In the genomic region with DNA sequence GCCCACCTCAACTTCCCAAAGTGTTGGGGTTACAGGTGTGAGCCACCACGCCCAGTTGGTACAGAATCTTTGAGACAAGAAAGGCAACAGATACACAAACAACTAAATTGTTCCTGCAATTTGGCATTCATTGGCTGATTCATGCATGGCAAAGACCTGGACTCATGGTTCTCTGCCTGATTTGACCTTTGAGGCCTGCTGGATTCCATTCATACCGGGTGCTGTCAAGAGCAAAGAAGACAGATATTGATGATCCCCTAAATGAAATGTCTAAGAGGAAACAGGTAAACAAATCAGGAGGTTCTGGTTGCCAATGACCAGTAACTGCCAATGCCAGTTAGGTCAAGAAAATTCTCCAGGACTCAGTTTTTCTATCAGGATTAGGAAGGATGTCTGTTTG, we compare ENCODE assay signal across 35 cellular contexts.
"Had no signal": no experiment of that assay in that cellular context is flagged by ENCODE, and none has a peak within 500 bp of the region (broad histone marks: within the 10 kb centered on the region; RNA-seq: fewer than 3 reads in every experiment).

No MANE protein-coding gene starts in this region.

- H3K36me3 ChIP-seq: brain microvascular endothelial cell, breast epithelium had no signal

- ATAC-seq: activated CD8-positive, alpha-beta T cell treated with anti-CD3 and anti-CD28 coated beads for 36 hours; activated naive CD4-positive, alpha-beta T cell treated with anti-CD3 and anti-CD28 coated beads, Interleukin-2, amount 50 U/mL, for 72 hours; activated T-cell treated with anti-CD3 and anti-CD28 coated beads, Interleukin-2, amount 50 U/mL, for 4 hours; activated T-cell treated with anti-CD3 and anti-CD28 coated beads, Interleukin-2, amount 50 U/mL, for 72 hours; activated T-helper 17 cell treated with anti-CD3 and anti-CD28 coated beads, Interleukin-2, amount 50 U/mL, for 72 hours; body of pancreas had no signal

- H3K9me3 ChIP-seq: adrenal gland, body of pancreas, breast epithelium had no signal

- H3K27ac ChIP-seq: adrenal gland, body of pancreas, brain microvascular endothelial cell, breast epithelium, VCaP had no signal

- DNase-seq: activated B cell treated with CpG ODN at 0.5 μM for 24 hours; activated CD4-positive, alpha-beta memory T cell treated with anti-CD3 and anti-CD28 coated beads for 36 hours; activated CD4-positive, alpha-beta T cell treated with anti-CD3 and anti-CD28 coated beads for 4 hours; activated CD4-positive, alpha-beta T cell treated with anti-CD3 and anti-CD28 coated beads, Interleukin-2, amount 10 ng/mL, durations not matched to agents 24 days and 14 days; activated CD4-positive, alpha-beta T cell treated with anti-CD3 and anti-CD28 coated beads, Interleukin-2, amount 50 U/mL, for 1 hour; activated CD4-positive, alpha-beta T cell treated with anti-CD3 and anti-CD28 coated beads, Interleukin-2, amount 50 U/mL, for 4 hours; activated CD4-positive, CD25-positive, alpha-beta regulatory T cell treated with anti-CD3 and anti-CD28 coated beads, Interleukin-2, amount 50 U/mL, for 72 hours; activated CD8-positive, alpha-beta memory T cell treated with anti-CD3 and anti-CD28 coated beads, Interleukin-2, amount 50 U/mL, for 4 hours; activated CD8-positive, alpha-beta T cell treated with anti-CD3 and anti-CD28 coated beads for 36 hours; activated effector memory CD4-positive, alpha-beta T cell treated with anti-CD3 and anti-CD28 coated beads, Interleukin-2, amount 50 U/mL, for 16 hours; activated gamma-delta T cell treated with Interleukin-2 at 50 U/mL for 16 hours; activated naive CD4-positive, alpha-beta T cell; activated naive CD4-positive, alpha-beta T cell treated with anti-CD3 and anti-CD28 coated beads for 36 hours; activated naive CD4-positive, alpha-beta T cell treated with anti-CD3 and anti-CD28 coated beads, Interleukin-2, amount 50 U/mL, for 16 hours; activated naive CD8-positive, alpha-beta T cell treated with anti-CD3 and anti-CD28 coated beads for 36 hours; activated T-cell treated with anti-CD3 and anti-CD28 coated beads for 4 hours; activated T-cell treated with anti-CD3 and anti-CD28 coated beads, Interleukin-2, amount 50 U/mL, for 1 hour; activated T-cell treated with anti-CD3 and anti-CD28 coated beads, Interleukin-2, amount 50 U/mL, for 4 hours; activated T-cell treated with anti-CD3 and anti-CD28 coated beads, Interleukin-2, amount 50 U/mL, for 72 hours; adrenal gland; amniotic stem cell; aorta; body of pancreas; brain microvascular endothelial cell; central memory CD4-positive, alpha-beta T cell; T-helper 1 cell; T-helper 2 cell; T-helper 9 cell had no signal

- H3K9me3 Mint-ChIP-seq: activated B cell treated with CpG ODN at 0.5 μM for 24 hours; activated CD4-positive, alpha-beta memory T cell treated with anti-CD3 and anti-CD28 coated beads for 36 hours; activated CD4-positive, alpha-beta T cell treated with anti-CD3 and anti-CD28 coated beads, Interleukin-2, amount 10 ng/mL, durations not matched to agents 24 days and 14 days; activated CD8-positive, alpha-beta T cell treated with anti-CD3 and anti-CD28 coated beads for 36 hours; activated naive CD4-positive, alpha-beta T cell treated with anti-CD3 and anti-CD28 coated beads for 36 hours; activated naive CD4-positive, alpha-beta T cell treated with anti-CD3 and anti-CD28 coated beads, Interleukin-2, amount 50 U/mL, for 72 hours; activated naive CD8-positive, alpha-beta T cell treated with anti-CD3 and anti-CD28 coated beads for 36 hours; activated T-cell treated with anti-CD3 and anti-CD28 coated beads, Interleukin-2, amount 50 U/mL, for 4 hours; activated T-cell treated with anti-CD3 and anti-CD28 coated beads, Interleukin-2, amount 50 U/mL, for 72 hours; activated T-helper 1 cell treated with anti-CD3 and anti-CD28 coated beads, Interleukin-12 subunit alpha, Interleukin-12 subunit beta, Interleukin-2, Interleukin-4 antibody, amounts not matched to agents 30 ng/mL and 10 ng/mL and 1 ng/mL, durations not matched to agents 14 hours and 24 hours and 36 hours; activated T-helper 17 cell treated with anti-CD3 and anti-CD28 coated beads, Interleukin-2, amount 50 U/mL, for 72 hours; T-helper 1 cell treated with Interleukin-12 subunit alpha and Interleukin-12 subunit beta and Interleukin-4 antibody, amounts not matched to agents 30 μg/mL and 1 μg/mL, for 36 hours; T-helper 2 cell treated with Interferon-gamma antibody and Interleukin-4, amounts not matched to agents 5 μg/mL and 100 μg/mL, for 36 hours had no signal

- H3K36me3 Mint-ChIP-seq: activated CD4-positive, alpha-beta memory T cell treated with anti-CD3 and anti-CD28 coated beads for 36 hours; activated naive CD4-positive, alpha-beta T cell treated with anti-CD3 and anti-CD28 coated beads, Interleukin-2, amount 50 U/mL, for 72 hours; activated naive CD8-positive, alpha-beta T cell treated with anti-CD3 and anti-CD28 coated beads for 36 hours had no signal

- H3K4me1 Mint-ChIP-seq: activated B cell treated with CpG ODN at 0.5 μM for 24 hours; activated T-helper 17 cell treated with anti-CD3 and anti-CD28 coated beads, Interleukin-2, amount 50 U/mL, for 72 hours had no signal

- H3K27me3 ChIP-seq: adrenal gland, body of pancreas, brain microvascular endothelial cell, breast epithelium had no signal

- H3K4me3 ChIP-seq: adrenal gland, body of pancreas, breast epithelium had no signal

- H3K4me1 ChIP-seq: adrenal gland, body of pancreas, breast epithelium had no signal

- H3K27me3 Mint-ChIP-seq: activated B cell treated with CpG ODN at 0.5 μM for 24 hours; activated CD4-positive, alpha-beta memory T cell treated with anti-CD3 and anti-CD28 coated beads for 36 hours; activated CD8-positive, alpha-beta T cell treated with anti-CD3 and anti-CD28 coated beads for 36 hours; activated naive CD8-positive, alpha-beta T cell treated with anti-CD3 and anti-CD28 coated beads for 36 hours; activated T-helper 17 cell treated with anti-CD3 and anti-CD28 coated beads, Interleukin-2, amount 50 U/mL, for 72 hours had no signal

- H3K4me3 Mint-ChIP-seq: activated B cell treated with CpG ODN at 0.5 μM for 24 hours; activated CD4-positive, alpha-beta memory T cell treated with anti-CD3 and anti-CD28 coated beads for 36 hours; activated CD4-positive, alpha-beta T cell treated with anti-CD3 and anti-CD28 coated beads, Interleukin-2, amount 10 ng/mL, durations not matched to agents 24 days and 14 days; activated CD8-positive, alpha-beta T cell treated with anti-CD3 and anti-CD28 coated beads for 36 hours; activated naive CD4-positive, alpha-beta T cell treated with anti-CD3 and anti-CD28 coated beads for 36 hours; activated naive CD8-positive, alpha-beta T cell treated with anti-CD3 and anti-CD28 coated beads for 36 hours; activated T-cell treated with anti-CD3 and anti-CD28 coated beads, Interleukin-2, amount 50 U/mL, for 4 hours; activated T-cell treated with anti-CD3 and anti-CD28 coated beads, Interleukin-2, amount 50 U/mL, for 72 hours; activated T-helper 1 cell treated with anti-CD3 and anti-CD28 coated beads, Interleukin-12 subunit alpha, Interleukin-12 subunit beta, Interleukin-2, Interleukin-4 antibody, amounts not matched to agents 30 ng/mL and 10 ng/mL and 1 ng/mL, durations not matched to agents 14 hours and 24 hours and 36 hours; activated T-helper 17 cell treated with anti-CD3 and anti-CD28 coated beads, Interleukin-2, amount 50 U/mL, for 72 hours; T-helper 1 cell treated with Interleukin-12 subunit alpha and Interleukin-12 subunit beta and Interleukin-4 antibody, amounts not matched to agents 30 μg/mL and 1 μg/mL, for 36 hours; T-helper 2 cell treated with Interferon-gamma antibody and Interleukin-4, amounts not matched to agents 5 μg/mL and 100 μg/mL, for 36 hours had no signal

- H3K27ac Mint-ChIP-seq: activated B cell treated with CpG ODN at 0.5 μM for 24 hours; activated CD4-positive, alpha-beta memory T cell treated with anti-CD3 and anti-CD28 coated beads for 36 hours; activated CD4-positive, alpha-beta T cell treated with anti-CD3 and anti-CD28 coated beads, Interleukin-2, amount 10 ng/mL, durations not matched to agents 24 days and 14 days; activated CD8-positive, alpha-beta T cell treated with anti-CD3 and anti-CD28 coated beads for 36 hours; activated naive CD4-positive, alpha-beta T cell treated with anti-CD3 and anti-CD28 coated beads for 36 hours; activated naive CD4-positive, alpha-beta T cell treated with anti-CD3 and anti-CD28 coated beads, Interleukin-2, amount 50 U/mL, for 72 hours; activated naive CD8-positive, alpha-beta T cell treated with anti-CD3 and anti-CD28 coated beads for 36 hours; activated T-cell treated with anti-CD3 and anti-CD28 coated beads, Interleukin-2, amount 50 U/mL, for 72 hours; activated T-helper 1 cell treated with anti-CD3 and anti-CD28 coated beads, Interleukin-12 subunit alpha, Interleukin-12 subunit beta, Interleukin-2, Interleukin-4 antibody, amounts not matched to agents 30 ng/mL and 10 ng/mL and 1 ng/mL, durations not matched to agents 14 hours and 24 hours and 36 hours; activated T-helper 17 cell treated with anti-CD3 and anti-CD28 coated beads, Interleukin-2, amount 50 U/mL, for 72 hours; T-helper 1 cell treated with Interleukin-12 subunit alpha and Interleukin-12 subunit beta and Interleukin-4 antibody, amounts not matched to agents 30 μg/mL and 1 μg/mL, for 36 hours; T-helper 2 cell treated with Interferon-gamma antibody and Interleukin-4, amounts not matched to agents 5 μg/mL and 100 μg/mL, for 36 hours had no signal
